ENCODE assay signal across 1 cellular context in the genomic region with DNA sequence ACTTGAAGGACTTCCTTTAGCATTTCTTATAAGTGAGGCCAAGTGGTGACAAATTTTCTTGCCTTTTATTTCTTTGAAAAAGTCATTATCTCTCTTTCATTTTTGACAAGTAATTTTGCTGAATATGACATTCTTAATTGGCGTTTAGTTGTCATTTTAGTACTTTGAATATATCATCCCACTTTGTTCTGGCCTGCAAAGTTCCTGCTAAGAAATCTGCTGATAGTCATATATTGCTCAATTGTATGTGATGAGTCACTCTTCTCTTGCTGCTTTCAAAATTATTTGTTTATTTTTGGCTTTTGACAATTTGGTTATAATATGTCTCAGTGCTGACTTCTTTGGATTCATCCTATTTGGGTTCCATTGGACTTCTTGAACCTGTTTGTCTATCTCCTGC.
TF ChIP-seq lines count a peak whose summit lies in the region.

No MANE protein-coding gene starts in this region.

TF ChIP-seq in K562, 482 proteins besides CTCF, POLR2A, EP300 and RAD21 (continued from another document):
- TF ChIP-seq, protein P1, sequence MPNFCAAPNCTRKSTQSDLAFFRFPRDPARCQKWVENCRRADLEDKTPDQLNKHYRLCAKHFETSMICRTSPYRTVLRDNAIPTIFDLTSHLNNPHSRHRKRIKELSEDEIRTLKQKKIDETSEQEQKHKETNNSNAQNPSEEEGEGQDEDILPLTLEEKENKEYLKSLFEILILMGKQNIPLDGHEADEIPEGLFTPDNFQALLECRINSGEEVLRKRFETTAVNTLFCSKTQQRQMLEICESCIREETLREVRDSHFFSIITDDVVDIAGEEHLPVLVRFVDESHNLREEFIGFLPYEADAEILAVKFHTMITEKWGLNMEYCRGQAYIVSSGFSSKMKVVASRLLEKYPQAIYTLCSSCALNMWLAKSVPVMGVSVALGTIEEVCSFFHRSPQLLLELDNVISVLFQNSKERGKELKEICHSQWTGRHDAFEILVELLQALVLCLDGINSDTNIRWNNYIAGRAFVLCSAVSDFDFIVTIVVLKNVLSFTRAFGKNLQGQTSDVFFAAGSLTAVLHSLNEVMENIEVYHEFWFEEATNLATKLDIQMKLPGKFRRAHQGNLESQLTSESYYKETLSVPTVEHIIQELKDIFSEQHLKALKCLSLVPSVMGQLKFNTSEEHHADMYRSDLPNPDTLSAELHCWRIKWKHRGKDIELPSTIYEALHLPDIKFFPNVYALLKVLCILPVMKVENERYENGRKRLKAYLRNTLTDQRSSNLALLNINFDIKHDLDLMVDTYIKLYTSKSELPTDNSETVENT (CRISPR knock-in tag; IDR thresholded peaks at IDR 0.05) = no peak
- TF ChIP-seq, protein P2, sequence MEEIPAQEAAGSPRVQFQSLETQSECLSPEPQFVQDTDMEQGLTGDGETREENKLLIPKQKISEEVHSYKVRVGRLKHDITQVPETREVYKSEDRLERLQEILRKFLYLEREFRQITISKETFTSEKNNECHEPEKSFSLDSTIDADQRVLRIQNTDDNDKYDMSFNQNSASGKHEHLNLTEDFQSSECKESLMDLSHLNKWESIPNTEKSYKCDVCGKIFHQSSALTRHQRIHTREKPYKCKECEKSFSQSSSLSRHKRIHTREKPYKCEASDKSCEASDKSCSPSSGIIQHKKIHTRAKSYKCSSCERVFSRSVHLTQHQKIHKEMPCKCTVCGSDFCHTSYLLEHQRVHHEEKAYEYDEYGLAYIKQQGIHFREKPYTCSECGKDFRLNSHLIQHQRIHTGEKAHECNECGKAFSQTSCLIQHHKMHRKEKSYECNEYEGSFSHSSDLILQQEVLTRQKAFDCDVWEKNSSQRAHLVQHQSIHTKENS (CRISPR knock-in tag; IDR thresholded peaks at IDR 0.05) = no peak
- TF ChIP-seq POU5F1 (IDR thresholded peaks at IDR 0.05; ENCODE audit: borderline replicate concordance, low read depth, low read length, partially characterized antibody) = no peak
- TF ChIP-seq DDX20 (tag; IDR thresholded peaks at IDR 0.05; ENCODE audit: low read depth) = no peak
- no peak for TF ChIP-seq SREBF2 (CRISPR knock-in tag; IDR thresholded peaks at IDR 0.05)
- no peak for TF ChIP-seq CBX3 (IDR thresholded peaks at IDR 0.05; ENCODE audit: borderline replicate concordance in 1 of 2, low read length in 2 of 2)
- TF ChIP-seq, protein P3, sequence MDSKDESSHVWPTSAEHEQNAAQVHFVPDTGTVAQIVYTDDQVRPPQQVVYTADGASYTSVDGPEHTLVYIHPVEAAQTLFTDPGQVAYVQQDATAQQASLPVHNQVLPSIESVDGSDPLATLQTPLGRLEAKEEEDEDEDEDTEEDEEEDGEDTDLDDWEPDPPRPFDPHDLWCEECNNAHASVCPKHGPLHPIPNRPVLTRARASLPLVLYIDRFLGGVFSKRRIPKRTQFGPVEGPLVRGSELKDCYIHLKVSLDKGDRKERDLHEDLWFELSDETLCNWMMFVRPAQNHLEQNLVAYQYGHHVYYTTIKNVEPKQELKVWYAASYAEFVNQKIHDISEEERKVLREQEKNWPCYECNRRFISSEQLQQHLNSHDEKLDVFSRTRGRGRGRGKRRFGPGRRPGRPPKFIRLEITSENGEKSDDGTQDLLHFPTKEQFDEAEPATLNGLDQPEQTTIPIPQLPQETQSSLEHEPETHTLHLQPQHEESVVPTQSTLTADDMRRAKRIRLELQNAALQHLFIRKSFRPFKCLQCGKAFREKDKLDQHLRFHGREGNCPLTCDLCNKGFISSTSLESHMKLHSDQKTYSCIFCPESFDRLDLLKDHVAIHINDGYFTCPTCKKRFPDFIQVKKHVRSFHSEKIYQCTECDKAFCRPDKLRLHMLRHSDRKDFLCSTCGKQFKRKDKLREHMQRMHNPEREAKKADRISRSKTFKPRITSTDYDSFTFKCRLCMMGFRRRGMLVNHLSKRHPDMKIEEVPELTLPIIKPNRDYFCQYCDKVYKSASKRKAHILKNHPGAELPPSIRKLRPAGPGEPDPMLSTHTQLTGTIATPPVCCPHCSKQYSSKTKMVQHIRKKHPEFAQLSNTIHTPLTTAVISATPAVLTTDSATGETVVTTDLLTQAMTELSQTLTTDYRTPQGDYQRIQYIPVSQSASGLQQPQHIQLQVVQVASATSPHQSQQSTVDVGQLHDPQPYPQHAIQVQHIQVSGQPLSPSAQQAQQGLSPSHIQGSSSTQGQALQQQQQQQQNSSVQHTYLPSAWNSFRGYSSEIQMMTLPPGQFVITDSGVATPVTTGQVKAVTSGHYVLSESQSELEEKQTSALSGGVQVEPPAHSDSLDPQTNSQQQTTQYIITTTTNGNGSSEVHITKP (IDR thresholded peaks at IDR 0.05; ENCODE audit: partially characterized antibody) = no peak
- no peak for TF ChIP-seq DMBX1 (CRISPR knock-in tag; IDR thresholded peaks at IDR 0.05; ENCODE audit: borderline replicate concordance)
- peak; percentile 59 for TF ChIP-seq ZNF316 (IDR thresholded peaks at IDR 0.05)
TF ChIP-seq in K562: peak in this region for 5.
